Comparison of ENCODE assay signal across 11 cellular contexts in the genomic region with DNA sequence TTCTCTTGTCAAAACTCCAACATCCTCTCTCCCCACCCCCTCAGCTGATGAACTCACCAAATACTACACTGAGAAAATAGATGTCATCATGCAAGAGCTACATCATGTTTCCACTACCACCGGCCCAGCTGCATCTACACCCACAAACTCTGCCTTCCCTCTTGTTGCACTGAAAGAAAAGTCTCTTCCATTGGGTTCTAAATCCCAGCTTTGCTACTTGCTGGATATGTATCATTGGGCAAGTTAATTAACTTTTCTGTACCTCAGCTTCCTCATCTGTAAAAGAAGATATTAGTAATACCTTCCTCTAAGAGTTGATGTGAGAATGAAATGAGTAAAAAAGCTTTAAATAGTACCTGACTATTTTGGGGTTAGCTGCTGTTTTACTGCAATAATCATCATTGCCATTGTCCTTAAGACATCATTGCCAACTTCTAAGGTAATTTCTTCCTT.
A peak's percentile ranks its signal among the peaks of the same experiment; 100 is the strongest.
DNase-seq lines count a peak whose midpoint lies in the region; ATAC-seq, FAIRE-seq and TF ChIP-seq lines count a peak whose summit lies in the region.
"Had no signal": no experiment of that assay in that cellular context is flagged by ENCODE, and none has a peak within 500 bp of the region (broad histone marks: within the 10 kb centered on the region; RNA-seq: fewer than 3 reads in every experiment).

No MANE protein-coding gene starts in this region.

- TF ChIP-seq POLR2A in GM12892 (IDR thresholded peaks at IDR 0.05; ENCODE audit: low read depth, low read length): no peak

- in situ Hi-C loops in astrocyte of the spinal cord (cut with HindIII; ENCODE audit: low sequenced_read_pairs): no loop called here

- TF ChIP-seq CTCF in astrocyte of the spinal cord (IDR thresholded peaks at IDR 0.05; ENCODE audit: low read depth, low read length): no peak

- intact Hi-C loops in Right ventricle myocardium inferior (cut with DNase I): no loop called here

- FAIRE-seq in GM12892 (lab: Jason Lieb, UNC) (peak; percentile 67), RCC 7860 (lab: Jason Lieb, UNC) (no peak)

- no peak overlapping the region for H3K4me3 ChIP-seq in astrocyte of the spinal cord (ENCODE audit: low read depth, low read length)
- H3K4me3 ChIP-seq: breast epithelium had no signal

- peak; percentile 79 for ATAC-seq in GM19452 (IDR thresholded peaks at IDR 0.05; ENCODE audit: unreplicated experiment)
- peak; percentile 77 for ATAC-seq in HG03103 (IDR thresholded peaks at IDR 0.05; ENCODE audit: low read depth, unreplicated experiment)
- ATAC-seq in Right ventricle myocardium inferior: no peak

- DNase-seq in GM12892 (ENCODE audit: insufficient read length): no peak
- DNase-seq in astrocyte of the spinal cord (ENCODE audit: low read depth, low spot score): peak; percentile 11
- no peak for DNase-seq in NOMO-1 treated with dmso at 0.1 percent for 144 hours (lab: John Stamatoyannopoulos, UW; ENCODE audit: unreplicated experiment)
- no peak for DNase-seq in RCC 7860 (ENCODE audit: low spot score)
- DNase-seq in NCI-H146 (lab: John Stamatoyannopoulos, UW): no peak
- no peak for DNase-seq in Right ventricle myocardium inferior (ENCODE audit: missing footprints)
- DNase-seq: midbrain, NCI-H2081 treated with DMSO at 0.1 percent for 48 hours had no signal
